22 cellular contexts compared by ENCODE assay signal in genomic region chr14:93592786-93593185, GRCh38.
"Had no signal": no experiment of that assay in that cellular context is flagged by ENCODE, and none has a peak within 500 bp of the region (broad histone marks: within the 10 kb centered on the region; RNA-seq: fewer than 3 reads in every experiment).

No MANE protein-coding gene starts in this region.

- H3K27me3 ChIP-seq: SJSA1 had no signal

- H3K36me3 ChIP-seq: MG63, SJSA1 had no signal

- H3K27ac ChIP-seq: SJSA1, SK-N-MC had no signal

- DNase-seq: IMR-90, Karpas-422, KG1, MG63, NCI-H1092, NCI-H1105 treated with DMSO at 0.1 percent for 48 hours, NCI-H1417 treated with DMSO at 0.1 percent for 48 hours, NCI-H146, NCI-H1694 treated with DMSO at 0.1 percent for 48 hours, NCI-H1930, NCI-H2081, NCI-H2107, NCI-H2227 treated with DMSO at 0.1 percent for 48 hours, NCI-H524, NCI-H526 treated with DMSO at 0.1 percent for 48 hours, NCI-H748 treated with DMSO at 0.1 percent for 48 hours, Right ventricle myocardium superior, RPMI8226, SIG-M5 had no signal

- H3K4me1 ChIP-seq: SJSA1 had no signal

- H3K4me3 ChIP-seq: MG63, SJSA1, SK-N-MC had no signal

- ATAC-seq: HepG2 had no signal

- H3K9me3 ChIP-seq: MG63, SJSA1 had no signal
